18 cellular contexts compared by ENCODE assay signal in the genomic region with DNA sequence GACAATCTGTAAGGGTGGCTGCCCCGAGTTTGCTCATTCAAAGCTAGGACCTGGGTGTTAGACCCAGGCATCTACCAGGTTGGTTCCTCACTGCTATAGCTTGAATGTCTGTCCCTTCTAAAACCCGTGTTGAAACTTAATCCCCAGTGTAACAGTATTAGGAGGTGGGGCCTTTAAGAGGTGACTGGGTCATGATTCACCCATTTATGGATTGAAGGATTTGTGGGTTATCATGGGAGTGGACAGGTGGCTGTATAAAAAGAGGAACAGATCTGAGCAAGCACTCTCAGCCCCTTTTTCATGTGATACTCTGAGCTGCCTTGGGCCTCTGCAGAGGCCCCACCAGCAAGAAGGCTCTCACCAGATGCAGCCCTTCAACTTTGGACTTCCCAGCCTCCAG.
"Had no signal": no experiment of that assay in that cellular context is flagged by ENCODE, and none has a peak within 500 bp of the region (broad histone marks: within the 10 kb centered on the region; RNA-seq: fewer than 3 reads in every experiment).

No MANE protein-coding gene starts in this region.

- H3K4me1 ChIP-seq: uterus had no signal

- H3K27me3 Mint-ChIP-seq: activated CD4-positive, alpha-beta T cell treated with anti-CD3 and anti-CD28 coated beads, Interleukin-2, amount 10 ng/mL, durations not matched to agents 7 days and 5 days had no signal

- DNase-seq: activated CD4-positive, alpha-beta T cell treated with anti-CD3 and anti-CD28 coated beads, Interleukin-2, amount 10 ng/mL, durations not matched to agents 7 days and 5 days; activated naive CD4-positive, alpha-beta T cell; activated naive CD8-positive, alpha-beta T cell treated with anti-CD3 and anti-CD28 coated beads, Interleukin-2, amount 10 ng/mL, durations not matched to agents 7 days and 5 days; aorta; effector memory CD8-positive, alpha-beta T cell; hippocampal formation; natural killer cell; stimulated activated CD4-positive, alpha-beta T cell treated with anti-CD3 and anti-CD28 coated beads, Interleukin-15, amount 100 ng/mL, for 24 hours; stimulated activated CD4-positive, alpha-beta T cell treated with anti-CD3 and anti-CD28 coated beads, Interleukin-4, amount 100 ng/mL, for 1 hour; stimulated activated naive B cell treated with anti-CD40 and anti-IgM and Interleukin-4, amounts not matched to agents 10 μg/mL and 1 μg/mL and 100 μg/mL, for 72 hours; tibial artery; uterus had no signal

- H3K4me3 ChIP-seq: skin epidermis, tibial artery, uterus had no signal

- H3K27me3 ChIP-seq: neutrophil, tibial artery, uterus had no signal

- H3K4me3 Mint-ChIP-seq: activated CD4-positive, alpha-beta T cell treated with anti-CD3 and anti-CD28 coated beads, Interleukin-2, amount 10 ng/mL, durations not matched to agents 7 days and 5 days; activated naive CD8-positive, alpha-beta T cell treated with anti-CD3 and anti-CD28 coated beads, Interleukin-2, amount 10 ng/mL, durations not matched to agents 7 days and 5 days; activated T-helper 1 cell treated with anti-CD3 and anti-CD28 coated beads, Interleukin-12 subunit alpha, Interleukin-12 subunit beta, Interleukin-2, Interleukin-4 antibody, amounts not matched to agents 30 ng/mL and 10 ng/mL and 1 ng/mL, durations not matched to agents 14 hours and 24 hours and 36 hours; dendritic cell treated with granulocyte-macrophage colony-stimulating factor and Interleukin-4, amounts not matched to agents 40 ng/mL and 50 ng/mL, for 4 days; effector memory CD8-positive, alpha-beta T cell; memory B cell; natural killer cell; stimulated activated naive B cell treated with anti-CD40 and anti-IgM and Interleukin-4, amounts not matched to agents 10 μg/mL and 1 μg/mL and 100 μg/mL, for 72 hours; T-helper 2 cell treated with Interferon-gamma antibody and Interleukin-4, amounts not matched to agents 5 μg/mL and 100 μg/mL, for 36 hours had no signal

- H3K9me3 ChIP-seq: neutrophil, tibial artery, uterus had no signal

- H3K4me1 Mint-ChIP-seq: activated CD4-positive, alpha-beta T cell treated with anti-CD3 and anti-CD28 coated beads, Interleukin-2, amount 10 ng/mL, durations not matched to agents 7 days and 5 days; activated naive CD8-positive, alpha-beta T cell treated with anti-CD3 and anti-CD28 coated beads, Interleukin-2, amount 10 ng/mL, durations not matched to agents 7 days and 5 days; memory B cell; natural killer cell; stimulated activated naive B cell treated with anti-CD40 and anti-IgM and Interleukin-4, amounts not matched to agents 10 μg/mL and 1 μg/mL and 100 μg/mL, for 72 hours had no signal

- H3K27ac Mint-ChIP-seq: activated CD4-positive, alpha-beta T cell treated with anti-CD3 and anti-CD28 coated beads, Interleukin-2, amount 10 ng/mL, durations not matched to agents 7 days and 5 days; activated naive CD8-positive, alpha-beta T cell treated with anti-CD3 and anti-CD28 coated beads, Interleukin-2, amount 10 ng/mL, durations not matched to agents 7 days and 5 days; activated T-helper 1 cell treated with anti-CD3 and anti-CD28 coated beads, Interleukin-12 subunit alpha, Interleukin-12 subunit beta, Interleukin-2, Interleukin-4 antibody, amounts not matched to agents 30 ng/mL and 10 ng/mL and 1 ng/mL, durations not matched to agents 14 hours and 24 hours and 36 hours; dendritic cell treated with granulocyte-macrophage colony-stimulating factor and Interleukin-4, amounts not matched to agents 40 ng/mL and 50 ng/mL, for 4 days; effector memory CD8-positive, alpha-beta T cell; memory B cell; natural killer cell; stimulated activated naive B cell treated with anti-CD40 and anti-IgM and Interleukin-4, amounts not matched to agents 10 μg/mL and 1 μg/mL and 100 μg/mL, for 72 hours; T-helper 2 cell treated with Interferon-gamma antibody and Interleukin-4, amounts not matched to agents 5 μg/mL and 100 μg/mL, for 36 hours had no signal

- ATAC-seq: effector memory CD8-positive, alpha-beta T cell; natural killer cell had no signal

- H3K36me3 ChIP-seq: neutrophil, tibial artery, uterus had no signal

- H3K9me3 Mint-ChIP-seq: activated CD4-positive, alpha-beta T cell treated with anti-CD3 and anti-CD28 coated beads, Interleukin-2, amount 10 ng/mL, durations not matched to agents 7 days and 5 days; activated naive CD8-positive, alpha-beta T cell treated with anti-CD3 and anti-CD28 coated beads, Interleukin-2, amount 10 ng/mL, durations not matched to agents 7 days and 5 days; activated T-helper 1 cell treated with anti-CD3 and anti-CD28 coated beads, Interleukin-12 subunit alpha, Interleukin-12 subunit beta, Interleukin-2, Interleukin-4 antibody, amounts not matched to agents 30 ng/mL and 10 ng/mL and 1 ng/mL, durations not matched to agents 14 hours and 24 hours and 36 hours; dendritic cell treated with granulocyte-macrophage colony-stimulating factor and Interleukin-4, amounts not matched to agents 40 ng/mL and 50 ng/mL, for 4 days; effector memory CD8-positive, alpha-beta T cell; memory B cell; natural killer cell; stimulated activated naive B cell treated with anti-CD40 and anti-IgM and Interleukin-4, amounts not matched to agents 10 μg/mL and 1 μg/mL and 100 μg/mL, for 72 hours; T-helper 2 cell treated with Interferon-gamma antibody and Interleukin-4, amounts not matched to agents 5 μg/mL and 100 μg/mL, for 36 hours had no signal

- H3K36me3 Mint-ChIP-seq: activated naive CD8-positive, alpha-beta T cell treated with anti-CD3 and anti-CD28 coated beads, Interleukin-2, amount 10 ng/mL, durations not matched to agents 7 days and 5 days; memory B cell; natural killer cell had no signal

- H3K27ac ChIP-seq: neutrophil, skin epidermis, tibial artery, uterus had no signal
